ENCODE assay signal across 11 cellular contexts in genomic region chrX:10755477-10756334, GRCh38.
DNase-seq lines count a peak whose midpoint lies in the region; ATAC-seq, FAIRE-seq and TF ChIP-seq lines count a peak whose summit lies in the region.
"Had no signal": no experiment of that assay in that cellular context is flagged by ENCODE, and none has a peak within 500 bp of the region (broad histone marks: within the 10 kb centered on the region; RNA-seq: fewer than 3 reads in every experiment).

No MANE protein-coding gene starts in this region.

- H3K4me1 ChIP-seq in astrocyte (ENCODE audit: insufficient read depth, low read length): peaks cover 31% of the 10 kb centered on the region
- no peaks in the 10 kb centered on the region for H3K4me1 ChIP-seq in upper lobe of right lung

- peak; percentile 23 for FAIRE-seq in astrocyte (lab: Jason Lieb, UNC)

- H2AFZ ChIP-seq in astrocyte (ENCODE audit: low read depth, low read length): no peak overlapping the region

- no peaks in the 10 kb centered on the region for H3K36me3 ChIP-seq in astrocyte (ENCODE audit: insufficient read depth, low read length)
- H3K36me3 ChIP-seq in upper lobe of right lung: no peaks in the 10 kb centered on the region

- TF ChIP-seq CTCF in astrocyte (IDR thresholded peaks at IDR 0.05; ENCODE audit: insufficient read depth, low read depth, low read length) (no peak), upper lobe of right lung (IDR thresholded peaks at IDR 0.05) (no peak)

- peak overlapping the region; percentile 89 for H3K27ac ChIP-seq in astrocyte (ENCODE audit: low read depth, low read length)
- H3K27ac ChIP-seq in upper lobe of right lung: no peak overlapping the region
- H3K27ac ChIP-seq: skin epidermis had no signal

- no peaks in the 10 kb centered on the region for H3K27me3 Mint-ChIP-seq in astrocyte (ENCODE audit: low read depth, unreplicated experiment)
- H3K27me3 Mint-ChIP-seq in effector memory CD8-positive, alpha-beta T cell: no peaks in the 10 kb centered on the region
- H3K27me3 Mint-ChIP-seq: activated CD4-positive, alpha-beta memory T cell treated with anti-CD3 and anti-CD28 coated beads, Interleukin-2, amount 10 ng/mL, durations not matched to agents 7 days and 5 days had no signal

- H3K4me3 ChIP-seq in astrocyte (ENCODE audit: insufficient read depth, low read depth, low read length) (peak overlapping the region; percentile 17), upper lobe of right lung (no peak overlapping the region)
- H3K4me3 ChIP-seq: skin epidermis had no signal

- ATAC-seq in upper lobe of right lung: peak; percentile 45
- ATAC-seq in effector memory CD8-positive, alpha-beta T cell (replicated peaks): no peak

- peak overlapping the region; percentile 100 for H3K27ac Mint-ChIP-seq in astrocyte (ENCODE audit: unreplicated experiment)
- H3K27ac Mint-ChIP-seq in effector memory CD8-positive, alpha-beta T cell: no peak overlapping the region
- H3K27ac Mint-ChIP-seq: activated CD4-positive, alpha-beta memory T cell treated with anti-CD3 and anti-CD28 coated beads, Interleukin-2, amount 10 ng/mL, durations not matched to agents 7 days and 5 days had no signal

- intact Hi-C loops in upper lobe of right lung (cut with DNase I): no loop called here

- DNase-seq in SKM-1 treated with dmso at 0.1 percent for 144 hours (lab: John Stamatoyannopoulos, UW; ENCODE audit: unreplicated experiment) (peak; percentile 9), SKM-1 (lab: John Stamatoyannopoulos, UW; ENCODE audit: unreplicated experiment) (no peak), astrocyte (ENCODE audit: low read depth) (peak; percentile 89), kidney glomerular epithelial cell (lab: John Stamatoyannopoulos, UW) (peak; percentile 39), upper lobe of right lung (no peak), DMS53 treated with DMSO at 0.1 percent for 48 hours (lab: John Stamatoyannopoulos, UW; ENCODE audit: unreplicated experiment) (no peak), NCI-H1694 (lab: John Stamatoyannopoulos, UW) (no peak)
- no peak for DNase-seq in effector memory CD8-positive, alpha-beta T cell
- DNase-seq: activated CD4-positive, alpha-beta memory T cell treated with anti-CD3 and anti-CD28 coated beads, Interleukin-2, amount 10 ng/mL, durations not matched to agents 7 days and 5 days; NCI-H526 treated with DMSO at 0.1 percent for 48 hours had no signal

- no peaks in the 10 kb centered on the region for H3K27me3 ChIP-seq in astrocyte (ENCODE audit: insufficient read depth, low read length)
- H3K27me3 ChIP-seq in upper lobe of right lung: no peaks in the 10 kb centered on the region

- H3K9me3 Mint-ChIP-seq in astrocyte (ENCODE audit: unreplicated experiment): peaks cover under 1% of the 10 kb centered on the region
- no peaks in the 10 kb centered on the region for H3K9me3 Mint-ChIP-seq in effector memory CD8-positive, alpha-beta T cell
- H3K9me3 Mint-ChIP-seq: activated CD4-positive, alpha-beta memory T cell treated with anti-CD3 and anti-CD28 coated beads, Interleukin-2, amount 10 ng/mL, durations not matched to agents 7 days and 5 days had no signal

- H3K4me2 ChIP-seq in astrocyte (ENCODE audit: low read length): peak overlapping the region; percentile 75

- H3K4me3 Mint-ChIP-seq in astrocyte (ENCODE audit: unreplicated experiment): peak overlapping the region; percentile 45
- no peak overlapping the region for H3K4me3 Mint-ChIP-seq in effector memory CD8-positive, alpha-beta T cell
- H3K4me3 Mint-ChIP-seq: activated CD4-positive, alpha-beta memory T cell treated with anti-CD3 and anti-CD28 coated beads, Interleukin-2, amount 10 ng/mL, durations not matched to agents 7 days and 5 days had no signal

- H3K9me3 ChIP-seq in astrocyte (ENCODE audit: insufficient read depth, low read depth, low read length): no peaks in the 10 kb centered on the region
- H3K9me3 ChIP-seq in upper lobe of right lung: no peaks in the 10 kb centered on the region

- H3K36me3 Mint-ChIP-seq in astrocyte (ENCODE audit: low read depth, unreplicated experiment): no peaks in the 10 kb centered on the region
- H3K36me3 Mint-ChIP-seq in effector memory CD8-positive, alpha-beta T cell (ENCODE audit: insufficient read depth): no peaks in the 10 kb centered on the region

- no peaks in the 10 kb centered on the region for H4K20me1 ChIP-seq in astrocyte (ENCODE audit: insufficient read depth, low read length)

- H3K9ac ChIP-seq in astrocyte (ENCODE audit: low read length): peak overlapping the region; percentile 78

- peaks cover 38% of the 10 kb centered on the region for H3K4me1 Mint-ChIP-seq in astrocyte (ENCODE audit: low read depth, unreplicated experiment)
- H3K4me1 Mint-ChIP-seq in effector memory CD8-positive, alpha-beta T cell (ENCODE audit: low read depth in 2 of 2): no peaks in the 10 kb centered on the region
- H3K4me1 Mint-ChIP-seq: activated CD4-positive, alpha-beta memory T cell treated with anti-CD3 and anti-CD28 coated beads, Interleukin-2, amount 10 ng/mL, durations not matched to agents 7 days and 5 days had no signal

- no peaks in the 10 kb centered on the region for H3K79me2 ChIP-seq in astrocyte (ENCODE audit: insufficient read depth, low read length)

Comparison
In these comparisons a context has a peak if more than half of its experiments do, and no peak if none do; other contexts are left out.
1. DNase-seq: peak in SKM-1 treated with dmso at 0.1 percent for 144 hours (single experiment), astrocyte (single experiment) and kidney glomerular epithelial cell (single experiment); none in SKM-1 (single experiment), upper lobe of right lung (single experiment), DMS53 treated with DMSO at 0.1 percent for 48 hours (single experiment), effector memory CD8-positive, alpha-beta T cell (0 of 3) and NCI-H1694 (single experiment).